In the genomic region with DNA sequence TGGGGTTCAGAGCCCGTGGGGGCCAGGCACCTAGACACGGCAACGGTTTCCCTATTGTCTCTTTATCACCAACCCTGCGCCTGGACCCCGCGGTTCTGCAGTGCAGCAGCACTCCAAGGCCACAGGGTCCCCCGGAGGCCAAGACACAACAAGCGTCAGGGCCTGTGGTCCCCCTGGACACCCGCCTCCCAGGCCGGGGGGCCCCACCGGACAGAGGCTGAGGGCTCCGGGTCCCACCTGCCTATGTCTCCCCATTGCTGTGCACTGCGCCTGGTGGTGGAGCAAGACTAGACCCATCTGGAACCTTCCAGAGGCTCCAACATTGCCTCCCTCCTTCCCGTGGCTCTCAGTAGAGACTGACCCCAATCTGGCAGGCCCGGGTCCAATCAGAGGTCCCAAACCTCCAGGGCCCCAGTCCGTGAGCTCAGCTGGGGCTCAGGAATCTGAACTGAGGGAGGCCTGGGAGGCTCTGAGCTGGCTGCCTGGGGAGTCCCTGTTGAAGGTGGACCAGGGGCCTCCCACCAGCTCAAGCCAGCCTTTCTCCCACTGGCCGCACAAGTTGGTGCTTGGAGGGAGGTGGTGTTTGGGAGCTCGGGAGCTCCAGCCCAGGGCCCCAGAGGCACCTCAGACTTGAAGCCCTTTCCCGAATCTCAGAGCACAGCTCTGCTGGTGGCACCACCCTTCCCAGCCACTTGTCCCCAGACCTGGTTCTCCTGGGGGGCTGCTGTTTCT, we compare ENCODE assay signal across 2 cellular contexts.
TF ChIP-seq lines count a peak whose summit lies in the region.

No MANE protein-coding gene starts in this region.

TF ChIP-seq in HEK293, 187 proteins besides CTCF, POLR2A, EP300 and RAD21:
- TF ChIP-seq, protein P1, sequence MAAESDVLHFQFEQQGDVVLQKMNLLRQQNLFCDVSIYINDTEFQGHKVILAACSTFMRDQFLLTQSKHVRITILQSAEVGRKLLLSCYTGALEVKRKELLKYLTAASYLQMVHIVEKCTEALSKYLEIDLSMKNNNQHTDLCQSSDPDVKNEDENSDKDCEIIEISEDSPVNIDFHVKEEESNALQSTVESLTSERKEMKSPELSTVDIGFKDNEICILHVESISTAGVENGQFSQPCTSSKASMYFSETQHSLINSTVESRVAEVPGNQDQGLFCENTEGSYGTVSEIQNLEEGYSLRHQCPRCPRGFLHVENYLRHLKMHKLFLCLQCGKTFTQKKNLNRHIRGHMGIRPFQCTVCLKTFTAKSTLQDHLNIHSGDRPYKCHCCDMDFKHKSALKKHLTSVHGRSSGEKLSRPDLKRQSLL (tag by site-specific recombination; IDR thresholded peaks at IDR 0.05): peak; percentile 22; the same call in 1 of the 2 replicates
- TF ChIP-seq ZNF146 (tag by site-specific recombination; IDR thresholded peaks at IDR 0.05) (no peak), GLIS2 (tag by site-specific recombination; IDR thresholded peaks at IDR 0.05) (peak; percentile 28; the same call in 1 of the 2 replicates)

TF ChIP-seq in K562, 482 proteins besides CTCF, POLR2A, EP300 and RAD21:
- TF ChIP-seq UBTF (IDR thresholded peaks at IDR 0.05; ENCODE audit: borderline replicate concordance in 1 of 2, low read depth in 2 of 2, low read length in 2 of 2) (0 out of 4 replicates have a peak, but pooled peaks of 1 of the 2 experiments have one; percentile 47), MTF1 (CRISPR knock-in tag; IDR thresholded peaks at IDR 0.05; ENCODE audit: borderline replicate concordance) (no peak)
